In genomic region chr11:9617960-9618359, GRCh38 we compare ENCODE assay signal across 17 cellular contexts. TPM values are rescaled to one million over a fixed set of nuclear protein-coding genes. Genes with fewer than 3 reads are reported as not detected.
A peak's percentile ranks its signal among the peaks of the same experiment; 100 is the strongest.
DNase-seq lines count a peak whose midpoint lies in the region; ATAC-seq and TF ChIP-seq lines count a peak whose summit lies in the region.
"Had no signal": no experiment of that assay in that cellular context is flagged by ENCODE, and none has a peak within 500 bp of the region (broad histone marks: within the 10 kb centered on the region; RNA-seq: fewer than 3 reads in every experiment).

No MANE protein-coding gene starts in this region.

- no peak for TF ChIP-seq POLR2A in esophagus squamous epithelium (IDR thresholded peaks at IDR 0.05)

- H3K4me2 ChIP-seq in smooth muscle cell: no peak overlapping the region
- H3K4me2 ChIP-seq in MM.1S (ENCODE audit: low read depth, low read length): no peak overlapping the region
- H3K4me2 ChIP-seq: KMS-11 had no signal

- H3K27me3 ChIP-seq in smooth muscle cell (ENCODE audit: low read depth) (no peaks in the 10 kb centered on the region), MM.1S (replicated peaks; ENCODE audit: insufficient read depth, low read length) (no peaks in the 10 kb centered on the region), esophagus squamous epithelium (no peaks in the 10 kb centered on the region)
- H3K27me3 ChIP-seq: upper lobe of right lung had no signal

- H3K4me1 ChIP-seq in smooth muscle cell (ENCODE audit: low read depth) (peaks cover 6% of the 10 kb centered on the region), MM.1S (ENCODE audit: low read length) (0 out of 2 replicates have a peak, but pooled peaks cover 4% of the 10 kb centered on the region), esophagus squamous epithelium (peaks cover 7 to 22% (median 8%) of the 10 kb centered on the region in 3 donors)

- peak overlapping the region; percentile 3 for H3K27ac Mint-ChIP-seq in activated T-helper 17 cell treated with anti-CD3 and anti-CD28 coated beads, Interleukin-2, amount 50 U/mL, for 72 hours

- H3K9me3 Mint-ChIP-seq in activated T-helper 17 cell treated with anti-CD3 and anti-CD28 coated beads, Interleukin-2, amount 50 U/mL, for 72 hours: no peaks in the 10 kb centered on the region

- H3K9me3 ChIP-seq in smooth muscle cell (replicated peaks; ENCODE audit: low read depth) (no peaks in the 10 kb centered on the region), MM.1S (replicated peaks; ENCODE audit: insufficient read depth, low read length) (no peaks in the 10 kb centered on the region), esophagus squamous epithelium (no peaks in the 10 kb centered on the region)
- H3K9me3 ChIP-seq: mucosa of descending colon, upper lobe of right lung had no signal

- 65% methylated on average over 5 of the region's 5 CpGs for WGBS in smooth muscle cell (ENCODE audit: low lambda C conversion rate)
- WGBS in esophagus squamous epithelium, 2 donors: 68 to 69% methylated on average over 5 of the region's 5 CpGs

- H3K9me2 ChIP-seq in MM.1S (replicated peaks; ENCODE audit: insufficient read depth, low read length): no peaks in the 10 kb centered on the region

- H3K9ac ChIP-seq in smooth muscle cell (ENCODE audit: low read depth) (no peak overlapping the region), MM.1S (ENCODE audit: low read length) (no peak overlapping the region)
- H3K9ac ChIP-seq: KMS-11 had no signal

- no peaks in the 10 kb centered on the region for H3K36me3 ChIP-seq in smooth muscle cell (ENCODE audit: low read depth)
- H3K36me3 ChIP-seq in MM.1S (replicated peaks; ENCODE audit: insufficient read depth, low read length): no peaks in the 10 kb centered on the region
- no peaks in the 10 kb centered on the region for H3K36me3 ChIP-seq in esophagus squamous epithelium
- H3K36me3 ChIP-seq: upper lobe of right lung had no signal

- H3K36me3 Mint-ChIP-seq in activated T-helper 17 cell treated with anti-CD3 and anti-CD28 coated beads, Interleukin-2, amount 50 U/mL, for 72 hours (ENCODE audit: low read depth): no peaks in the 10 kb centered on the region

- H3K4me3 ChIP-seq in fibroblast of pulmonary artery (replicated peaks; ENCODE audit: low read depth, low read length): no peak overlapping the region
- H3K4me3 ChIP-seq in smooth muscle cell: no peak overlapping the region
- no peak overlapping the region for H3K4me3 ChIP-seq in MM.1S (ENCODE audit: low read length)
- no peak overlapping the region for H3K4me3 ChIP-seq in esophagus squamous epithelium
- H3K4me3 ChIP-seq: coronary artery, mucosa of descending colon, upper lobe of right lung had no signal

- H3K79me2 ChIP-seq in smooth muscle cell (ENCODE audit: low read depth): no peaks in the 10 kb centered on the region
- no peaks in the 10 kb centered on the region for H3K79me2 ChIP-seq in MM.1S (ENCODE audit: low read length)

- TF ChIP-seq CTCF in fibroblast of pulmonary artery (IDR thresholded peaks at IDR 0.05; ENCODE audit: low read length, missing control alignments) (no peak), smooth muscle cell (IDR thresholded peaks at IDR 0.05; ENCODE audit: borderline replicate concordance, insufficient read depth, poor library complexity, severe bottlenecking) (no peak), MM.1S (IDR thresholded peaks at IDR 0.05; ENCODE audit: low read length) (no peak), esophagus squamous epithelium (IDR thresholded peaks at IDR 0.05) (no peak)

- H4K20me1 ChIP-seq in smooth muscle cell (ENCODE audit: low read depth) (no peaks in the 10 kb centered on the region), MM.1S (ENCODE audit: insufficient read depth, low read length) (no peaks in the 10 kb centered on the region)

- no peak overlapping the region for H3K4me3 Mint-ChIP-seq in activated T-helper 17 cell treated with anti-CD3 and anti-CD28 coated beads, Interleukin-2, amount 50 U/mL, for 72 hours

- no peaks in the 10 kb centered on the region for H3K27me3 Mint-ChIP-seq in activated T-helper 17 cell treated with anti-CD3 and anti-CD28 coated beads, Interleukin-2, amount 50 U/mL, for 72 hours

- H3K27ac ChIP-seq in smooth muscle cell (ENCODE audit: low read depth) (peak overlapping the region; percentile 53), MM.1S (ENCODE audit: low read length) (no peak overlapping the region), esophagus squamous epithelium (no peak overlapping the region)
- H3K27ac ChIP-seq: KMS-11, upper lobe of right lung had no signal

- H3K4me1 Mint-ChIP-seq in activated T-helper 17 cell treated with anti-CD3 and anti-CD28 coated beads, Interleukin-2, amount 50 U/mL, for 72 hours: peaks cover 8% of the 10 kb centered on the region

- DNase-seq in ELR (ENCODE audit: low read depth) (peak; percentile 14), fibroblast of pulmonary artery (ENCODE audit: low read depth) (peak; percentile 53), smooth muscle cell (lab: John Stamatoyannopoulos, UW; ENCODE audit: unreplicated experiment) (no peak), MM.1S (no peak), esophagus squamous epithelium (lab: John Stamatoyannopoulos, UW) (no peak), DMS53 treated with DMSO at 0.1 percent for 48 hours (lab: John Stamatoyannopoulos, UW; ENCODE audit: unreplicated experiment) (no peak), NCI-H1048 (lab: John Stamatoyannopoulos, UW) (no peak)
- DNase-seq: activated CD4-positive, alpha-beta T cell treated with anti-CD3 and anti-CD28 coated beads for 4 hours; activated T-cell treated with anti-CD3 and anti-CD28 coated beads for 4 hours; mucosa of descending colon; NCI-H187; NCI-H748 treated with DMSO at 0.1 percent for 48 hours; T-helper 2 cell; upper lobe of right lung had no signal

- intact Hi-C loops in esophagus squamous epithelium (cut with DNase I): loop anchor here (2.0 kb wide), 1 partner anchor 127 kb away; no protein-coding TSS in a partner anchor

- H2AFZ ChIP-seq in smooth muscle cell (ENCODE audit: low read depth): no peak overlapping the region
- H2AFZ ChIP-seq in MM.1S (ENCODE audit: low read length): no peak overlapping the region

- no peak for ATAC-seq in activated T-helper 17 cell treated with anti-CD3 and anti-CD28 coated beads, Interleukin-2, amount 50 U/mL, for 72 hours (replicated peaks)
- ATAC-seq: mucosa of descending colon, upper lobe of right lung had no signal

- H3F3A ChIP-seq in smooth muscle cell (ENCODE audit: low read depth) (peaks cover 7% of the 10 kb centered on the region), MM.1S (ENCODE audit: insufficient read depth, low read length) (peaks cover 18% of the 10 kb centered on the region)

RNA-seq across cellular contexts. Expression of gene WEE1, which starts 44.5 kb away (rescaled TPM):
- 10 to 100 TPM; 46.9 to 51.2 TPM for total RNA-seq in activated T-helper 17 cell treated with anti-CD3 and anti-CD28 coated beads, Interleukin-2, amount 50 U/mL, for 72 hours
- total RNA-seq in smooth muscle cell (46.9 and 53.3 TPM in 2 replicates), esophagus squamous epithelium (10 to 100 TPM; 20.1 to 38.7 (median 36.5) TPM)
- 20.8 and 25.3 TPM in 2 replicates for polyA plus RNA-seq in smooth muscle cell

RNA-seq across cellular contexts. Expression of gene SWAP70, which starts 45.9 kb away (rescaled TPM):
- total RNA-seq in activated T-helper 17 cell treated with anti-CD3 and anti-CD28 coated beads, Interleukin-2, amount 50 U/mL, for 72 hours: 1 to 10 TPM; 5.4 to 8.2 TPM
- total RNA-seq in smooth muscle cell (14.7 and 17.8 TPM in 2 replicates), esophagus squamous epithelium (10 to 100 TPM; 15.1 to 27.5 (median 17.7) TPM)
- polyA plus RNA-seq in smooth muscle cell: 15.4 and 20.6 TPM in 2 replicates

Comparison
In these comparisons a context has a peak if more than half of its experiments do, and no peak if none do; other contexts are left out.
1. DNase-seq: peak in ELR (single experiment) and fibroblast of pulmonary artery (single experiment); none in smooth muscle cell (single experiment), MM.1S (single experiment), esophagus squamous epithelium (single experiment), DMS53 treated with DMSO at 0.1 percent for 48 hours (single experiment) and NCI-H1048 (single experiment).